Comparison of ENCODE assay signal across 21 cellular contexts in the genomic region with DNA sequence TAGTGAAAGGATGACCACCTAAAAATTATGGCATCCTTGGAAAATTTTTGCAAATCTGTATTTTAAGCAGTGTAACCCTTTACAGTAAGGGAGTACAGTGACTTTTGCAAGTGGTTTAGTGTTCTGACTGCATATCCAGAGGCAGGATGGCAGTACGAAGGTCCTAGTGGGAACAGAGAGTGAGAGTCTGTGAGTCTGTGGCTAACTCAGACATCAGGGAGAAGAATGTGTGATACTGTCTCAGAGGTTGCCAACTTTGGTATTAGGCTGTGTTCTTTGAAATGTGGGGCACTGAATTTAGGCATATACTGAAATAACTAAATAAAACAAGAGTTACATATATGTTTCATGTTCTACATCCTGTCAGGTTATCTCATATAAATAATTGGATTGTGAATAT. TPM values are rescaled to one million over a fixed set of nuclear protein-coding genes. Genes with fewer than 3 reads are reported as not detected.
DNase-seq lines count a peak whose midpoint lies in the region; ATAC-seq, FAIRE-seq and TF ChIP-seq lines count a peak whose summit lies in the region.
"Had no signal": no experiment of that assay in that cellular context is flagged by ENCODE, and none has a peak within 500 bp of the region (broad histone marks: within the 10 kb centered on the region; RNA-seq: fewer than 3 reads in every experiment).

No MANE protein-coding gene starts in this region.

- no peaks in the 10 kb centered on the region for H3K27me3 ChIP-seq in thyroid gland
- H3K27me3 ChIP-seq: BLaER1 treated with 17β-estradiol and CSF1 and Interleukin-3, amounts not matched to agents 10 nM and 100 nM; gastrocnemius medialis; ovary; SJSA1 had no signal

- H3K36me3 Mint-ChIP-seq in activated CD4-positive, alpha-beta T cell treated with anti-CD3 and anti-CD28 coated beads for 36 hours (ENCODE audit: low read depth), result peaks cover 26% of the 10 kb centered on the region
- H3K36me3 Mint-ChIP-seq in activated T-helper 2 cell treated with anti-CD3 and anti-CD28 coated beads, Interferon-gamma antibody, Interleukin-2, Interleukin-4, amounts not matched to agents 10 μg/mL and 5 μg/mL and 100 μg/mL, durations not matched to agents 14 hours and 24 hours and 36 hours (ENCODE audit: low read depth), result peaks cover 16% of the 10 kb centered on the region

- peak; percentile 6 for FAIRE-seq in H54 (lab: Jason Lieb, UNC)
- FAIRE-seq: endothelial cell of umbilical vein had no signal

- peak overlapping the region; percentile 43 to 72 (median 63) for H3K27ac ChIP-seq in thyroid gland
- H3K27ac ChIP-seq: 22Rv1; BLaER1 treated with 17β-estradiol and CSF1 and Interleukin-3, amounts not matched to agents 10 nM and 100 nM; coronary artery; gastrocnemius medialis; ovary; SJSA1 had no signal

- H3K9me3 Mint-ChIP-seq in activated CD4-positive, alpha-beta T cell treated with anti-CD3 and anti-CD28 coated beads for 36 hours (ENCODE audit: low read depth), result peaks cover 1% of the 10 kb centered on the region
- peaks cover 2% of the 10 kb centered on the region for H3K9me3 Mint-ChIP-seq in activated T-helper 2 cell treated with anti-CD3 and anti-CD28 coated beads, Interferon-gamma antibody, Interleukin-2, Interleukin-4, amounts not matched to agents 10 μg/mL and 5 μg/mL and 100 μg/mL, durations not matched to agents 14 hours and 24 hours and 36 hours
- H3K9me3 Mint-ChIP-seq: activated naive CD4-positive, alpha-beta T cell treated with anti-CD3 and anti-CD28 coated beads, Interleukin-2, amount 50 U/mL, for 72 hours had no signal

- no peak overlapping the region for H3K4me3 Mint-ChIP-seq in activated CD4-positive, alpha-beta T cell treated with anti-CD3 and anti-CD28 coated beads for 36 hours
- no peak overlapping the region for H3K4me3 Mint-ChIP-seq in activated T-helper 2 cell treated with anti-CD3 and anti-CD28 coated beads, Interferon-gamma antibody, Interleukin-2, Interleukin-4, amounts not matched to agents 10 μg/mL and 5 μg/mL and 100 μg/mL, durations not matched to agents 14 hours and 24 hours and 36 hours (ENCODE audit: low read depth)

- no peak overlapping the region for H3K4me3 ChIP-seq in thyroid gland (replicated peaks in 1 of 3)
- H3K4me3 ChIP-seq: BLaER1 treated with 17β-estradiol and CSF1 and Interleukin-3, amounts not matched to agents 10 nM and 100 nM; coronary artery; gastrocnemius medialis; ovary; SJSA1 had no signal

- H3K36me3 ChIP-seq in thyroid gland, result no peaks in the 10 kb centered on the region
- H3K36me3 ChIP-seq: ovary had no signal

- H3K27ac Mint-ChIP-seq in activated CD4-positive, alpha-beta T cell treated with anti-CD3 and anti-CD28 coated beads for 36 hours, result no peak overlapping the region
- no peak overlapping the region for H3K27ac Mint-ChIP-seq in activated T-helper 2 cell treated with anti-CD3 and anti-CD28 coated beads, Interferon-gamma antibody, Interleukin-2, Interleukin-4, amounts not matched to agents 10 μg/mL and 5 μg/mL and 100 μg/mL, durations not matched to agents 14 hours and 24 hours and 36 hours
- H3K27ac Mint-ChIP-seq: activated naive CD4-positive, alpha-beta T cell treated with anti-CD3 and anti-CD28 coated beads, Interleukin-2, amount 50 U/mL, for 72 hours had no signal

- WGBS in thyroid gland, 2 donors, result 74 to 83% methylated on average over 1 of the region's 1 CpG

- TF ChIP-seq POLR2A in H54 (IDR thresholded peaks at IDR 0.05; ENCODE audit: low read depth, low read length) (no peak), thyroid gland (IDR thresholded peaks at IDR 0.05) (no peak)

- H3K4me1 Mint-ChIP-seq in activated CD4-positive, alpha-beta T cell treated with anti-CD3 and anti-CD28 coated beads for 36 hours, result peaks cover 13% of the 10 kb centered on the region
- H3K4me1 Mint-ChIP-seq in activated T-helper 2 cell treated with anti-CD3 and anti-CD28 coated beads, Interferon-gamma antibody, Interleukin-2, Interleukin-4, amounts not matched to agents 10 μg/mL and 5 μg/mL and 100 μg/mL, durations not matched to agents 14 hours and 24 hours and 36 hours (ENCODE audit: low read depth), result peaks cover 7% of the 10 kb centered on the region

- intact Hi-C loops in activated CD4-positive, alpha-beta T cell treated with anti-CD3 and anti-CD28 coated beads for 36 hours (cut with DNase I, micrococcal nuclease), result no loop called here
- intact Hi-C loops in thyroid gland (cut with DNase I), result no loop called here
- intact Hi-C loops in activated T-helper 2 cell treated with anti-CD3 and anti-CD28 coated beads, Interferon-gamma antibody, Interleukin-2, Interleukin-4, amounts not matched to agents 10 μg/mL and 5 μg/mL and 100 μg/mL, durations not matched to agents 14 hours and 24 hours and 36 hours (cut with micrococcal nuclease), result no loop called here

- peaks cover 12 to 19% of the 10 kb centered on the region in 2 donors for H3K4me1 ChIP-seq in thyroid gland
- H3K4me1 ChIP-seq: BLaER1 treated with 17β-estradiol and CSF1 and Interleukin-3, amounts not matched to agents 10 nM and 100 nM; gastrocnemius medialis; SJSA1 had no signal

- H3K27me3 Mint-ChIP-seq in activated CD4-positive, alpha-beta T cell treated with anti-CD3 and anti-CD28 coated beads for 36 hours, result no peaks in the 10 kb centered on the region
- H3K27me3 Mint-ChIP-seq in activated T-helper 2 cell treated with anti-CD3 and anti-CD28 coated beads, Interferon-gamma antibody, Interleukin-2, Interleukin-4, amounts not matched to agents 10 μg/mL and 5 μg/mL and 100 μg/mL, durations not matched to agents 14 hours and 24 hours and 36 hours (ENCODE audit: low read depth), result no peaks in the 10 kb centered on the region

- DNase-seq in activated CD4-positive, alpha-beta T cell treated with anti-CD3 and anti-CD28 coated beads for 36 hours, result no peak
- no peak for DNase-seq in activated CD4-positive, alpha-beta T cell treated with anti-CD3 and anti-CD28 coated beads, Interleukin-2, amount 50 U/mL, for 48 hours
- DNase-seq in H54 (ENCODE audit: insufficient read length, low spot score), result no peak
- no peak for DNase-seq in thyroid gland
- DNase-seq in NCI-H2081 (lab: John Stamatoyannopoulos, UW), result no peak
- DNase-seq in GM03348 (ENCODE audit: low spot score), result no peak
- DNase-seq in activated T-helper 2 cell treated with anti-CD3 and anti-CD28 coated beads, Interferon-gamma antibody, Interleukin-2, Interleukin-4, amounts not matched to agents 10 μg/mL and 5 μg/mL and 100 μg/mL, durations not matched to agents 14 hours and 24 hours and 36 hours (ENCODE audit: low spot score), result no peak
- DNase-seq: activated T-cell treated with anti-CD3 and anti-CD28 coated beads for 4 hours; DMS 273 treated with DMSO at 0.1 percent for 48 hours; gastrocnemius medialis; NCI-H2029; NCI-H524; ovary; stimulated activated CD4-positive, alpha-beta T cell treated with anti-CD3 and anti-CD28 coated beads, Interleukin-4, amount 100 ng/mL, for 4 hours had no signal

- POLR2A ChIA-PET in activated CD4-positive, alpha-beta T cell treated with anti-CD3 and anti-CD28 coated beads for 36 hours (lab: Charles Lee), result no interaction called here

- ATAC-seq in activated CD4-positive, alpha-beta T cell treated with anti-CD3 and anti-CD28 coated beads for 36 hours, result peak; percentile 42
- peak; percentile 9 for ATAC-seq in HG03457 (IDR thresholded peaks at IDR 0.05; ENCODE audit: unreplicated experiment)
- ATAC-seq: gastrocnemius medialis had no signal

- H3K9me3 ChIP-seq in thyroid gland, result no peaks in the 10 kb centered on the region
- H3K9me3 ChIP-seq: gastrocnemius medialis, ovary, SJSA1 had no signal

- TF ChIP-seq CTCF in thyroid gland (IDR thresholded peaks at IDR 0.05), result no peak

- CTCF ChIA-PET in activated CD4-positive, alpha-beta T cell treated with anti-CD3 and anti-CD28 coated beads for 36 hours (lab: Charles Lee), result no interaction called here

RNA-seq across cellular contexts. Expression of a gene that starts 25.7 kb away (rescaled TPM):
- total RNA-seq in activated CD4-positive, alpha-beta T cell treated with anti-CD3 and anti-CD28 coated beads for 36 hours, result 10 to 100 TPM; 32.3 to 33.0 TPM
- total RNA-seq in thyroid gland, result 10 to 100 TPM; 74.9 to 85.0 (median 76.6) TPM
- 24.7 and 32.4 TPM in 2 replicates for total RNA-seq in activated T-helper 2 cell treated with anti-CD3 and anti-CD28 coated beads, Interferon-gamma antibody, Interleukin-2, Interleukin-4, amounts not matched to agents 10 μg/mL and 5 μg/mL and 100 μg/mL, durations not matched to agents 14 hours and 24 hours and 36 hours
